18 cellular contexts compared by ENCODE assay signal in the genomic region with DNA sequence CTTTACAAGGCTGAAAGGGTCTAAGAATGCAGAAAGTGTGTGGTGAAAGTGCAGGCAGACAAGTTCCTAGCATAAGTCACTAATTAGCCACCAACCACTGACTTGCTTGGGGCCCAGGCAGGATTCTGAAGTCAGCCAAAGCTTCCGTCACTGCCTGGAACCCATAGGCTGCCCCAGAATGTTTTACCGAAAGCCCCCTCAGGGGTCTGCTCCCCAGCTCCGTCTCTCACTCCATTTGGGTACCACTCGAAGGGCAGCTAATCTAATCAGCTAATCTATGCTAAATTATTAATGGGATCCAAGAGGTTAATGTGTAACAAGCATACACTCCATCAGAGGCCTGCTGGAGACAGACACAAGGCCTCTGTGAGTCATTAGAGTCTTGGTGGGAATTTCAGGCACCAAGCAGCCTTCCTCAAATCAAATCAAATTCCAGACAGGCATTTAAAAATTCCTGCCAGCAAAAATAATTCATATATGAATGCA. TPM values are rescaled to one million over a fixed set of nuclear protein-coding genes. Genes with fewer than 3 reads are reported as not detected.
DNase-seq lines count a peak whose midpoint lies in the region; ATAC-seq and TF ChIP-seq lines count a peak whose summit lies in the region.
"Had no signal": no experiment of that assay in that cellular context is flagged by ENCODE, and none has a peak within 500 bp of the region (broad histone marks: within the 10 kb centered on the region; RNA-seq: fewer than 3 reads in every experiment).

No MANE protein-coding gene starts in this region.

- H3K27me3 ChIP-seq in SK-N-SH (ENCODE audit: insufficient read depth) (no peaks in the 10 kb centered on the region), gastroesophageal sphincter (no peaks in the 10 kb centered on the region), osteoblast (ENCODE audit: insufficient read depth, low read length) (no peaks in the 10 kb centered on the region)

- DNase-seq in AG10803 (ENCODE audit: low read depth): peak; percentile 85
- DNase-seq in SK-N-SH: peak; percentile 56
- no peak for DNase-seq in osteoblast (ENCODE audit: insufficient read length, low spot score, missing footprints)
- no peak for DNase-seq in DMS 273 (lab: John Stamatoyannopoulos, UW; ENCODE audit: unreplicated experiment)
- DNase-seq in DMS53 (lab: John Stamatoyannopoulos, UW): no peak
- DNase-seq in ureter (ENCODE audit: low spot score): no peak
- no peak for DNase-seq in T-cell
- DNase-seq: amygdala, COR-L47, dorsolateral prefrontal cortex, lower lobe of right lung, NCI-H1092, nephron progenitor cell had no signal

- no peak overlapping the region for H3K4me3 Mint-ChIP-seq in T-cell
- H3K4me3 Mint-ChIP-seq: nephron progenitor cell; stimulated activated memory B cell treated with anti-CD40 and anti-IgM and Interleukin-4, amounts not matched to agents 10 μg/mL and 1 μg/mL and 100 μg/mL, for 72 hours; WTC11 had no signal

- TF ChIP-seq CTCF in AG10803 (conservative IDR thresholded peaks at IDR 0.05; ENCODE audit: low read length) (no peak), SK-N-SH (IDR thresholded peaks at IDR 0.05) (no peak), gastroesophageal sphincter (IDR thresholded peaks at IDR 0.05) (no peak), osteoblast (IDR thresholded peaks at IDR 0.05; ENCODE audit: extremely low read depth, low read depth, low read length) (no peak)

- TF ChIP-seq RAD21 in SK-N-SH (IDR thresholded peaks at IDR 0.05; ENCODE audit: low read length): no peak; the same call in 1 of the 2 replicates

- H3K27ac Mint-ChIP-seq in T-cell: no peak overlapping the region
- H3K27ac Mint-ChIP-seq: activated T-helper 2 cell treated with anti-CD3 and anti-CD28 coated beads, Interferon-gamma antibody, Interleukin-2, Interleukin-4, amounts not matched to agents 10 μg/mL and 5 μg/mL and 100 μg/mL, durations not matched to agents 14 hours and 24 hours and 36 hours; nephron progenitor cell; stimulated activated memory B cell treated with anti-CD40 and anti-IgM and Interleukin-4, amounts not matched to agents 10 μg/mL and 1 μg/mL and 100 μg/mL, for 72 hours; WTC11 had no signal

- no peaks in the 10 kb centered on the region for H3K9me3 ChIP-seq in SK-N-SH
- H3K9me3 ChIP-seq in gastroesophageal sphincter: no peaks in the 10 kb centered on the region
- no peaks in the 10 kb centered on the region for H3K9me3 ChIP-seq in osteoblast (ENCODE audit: low read depth, low read length)
- H3K9me3 ChIP-seq: lower lobe of right lung had no signal

- CTCF ChIA-PET in SK-N-SH (lab: Yijun Ruan, JAX) (interaction anchor here (1.0 to 1.7 kb wide), 6 partner anchors 8 to 555 kb away, joined by 3 to 5 read pairs (median 4); no protein-coding TSS in a partner anchor), T-cell (lab: Charles Lee) (no interaction called here)

- no peaks in the 10 kb centered on the region for H3K4me1 Mint-ChIP-seq in T-cell
- H3K4me1 Mint-ChIP-seq: stimulated activated memory B cell treated with anti-CD40 and anti-IgM and Interleukin-4, amounts not matched to agents 10 μg/mL and 1 μg/mL and 100 μg/mL, for 72 hours had no signal

- POLR2A ChIA-PET in SK-N-SH (lab: Yijun Ruan, JAX): interaction anchor here (1.3 to 2.1 kb wide), 4 partner anchors 9 to 182 kb away, joined by 5 to 10 read pairs (median 7); a partner anchor contains a TSS
- POLR2A ChIA-PET in T-cell (lab: Charles Lee): no interaction called here

- H3K36me3 Mint-ChIP-seq in T-cell: no peaks in the 10 kb centered on the region
- H3K36me3 Mint-ChIP-seq: stimulated activated memory B cell treated with anti-CD40 and anti-IgM and Interleukin-4, amounts not matched to agents 10 μg/mL and 1 μg/mL and 100 μg/mL, for 72 hours; WTC11 had no signal

- no peaks in the 10 kb centered on the region for H3K27me3 Mint-ChIP-seq in T-cell
- H3K27me3 Mint-ChIP-seq: stimulated activated memory B cell treated with anti-CD40 and anti-IgM and Interleukin-4, amounts not matched to agents 10 μg/mL and 1 μg/mL and 100 μg/mL, for 72 hours had no signal

- peaks cover 24% of the 10 kb centered on the region for H3F3A ChIP-seq in SK-N-SH (replicated peaks; ENCODE audit: insufficient read depth)

- H2AFZ ChIP-seq in SK-N-SH (ENCODE audit: low read depth) (peak overlapping the region; percentile 69), osteoblast (ENCODE audit: low read length) (peak overlapping the region; percentile 75)

- TF ChIP-seq EP300 in SK-N-SH (IDR thresholded peaks at IDR 0.05; ENCODE audit: borderline replicate concordance in 1 of 2, low read depth in 1 of 2, low read length in 1 of 2) (peak; percentile 12 to 99; a peak in 3 of 4 replicates), gastroesophageal sphincter (IDR thresholded peaks at IDR 0.05) (no peak)

- H3K4me2 ChIP-seq in SK-N-SH (peak overlapping the region; percentile 56), osteoblast (ENCODE audit: insufficient read depth, low read length) (no peak overlapping the region)

- no peaks in the 10 kb centered on the region for H3K9me2 ChIP-seq in SK-N-SH

- H3K9me3 Mint-ChIP-seq in T-cell: peaks cover 0 to 3% (median 0%) of the 10 kb centered on the region in 3 donors
- H3K9me3 Mint-ChIP-seq: activated T-helper 2 cell treated with anti-CD3 and anti-CD28 coated beads, Interferon-gamma antibody, Interleukin-2, Interleukin-4, amounts not matched to agents 10 μg/mL and 5 μg/mL and 100 μg/mL, durations not matched to agents 14 hours and 24 hours and 36 hours; nephron progenitor cell; stimulated activated memory B cell treated with anti-CD40 and anti-IgM and Interleukin-4, amounts not matched to agents 10 μg/mL and 1 μg/mL and 100 μg/mL, for 72 hours; WTC11 had no signal

- 35% methylated on average over 3 of the region's 4 CpGs for WGBS in SK-N-SH (ENCODE audit: low lambda C conversion rate)
- WGBS in gastroesophageal sphincter (ENCODE audit: low coverage in 1 of 2), 2 donors: 76 to 82% methylated on average over 3 to 4 of the region's 4 CpGs

- no peak for TF ChIP-seq POLR2A in gastroesophageal sphincter (IDR thresholded peaks at IDR 0.05)

- H3K4me1 ChIP-seq in SK-N-SH (ENCODE audit: control insufficient read depth in 1 of 2, insufficient read depth in 2 of 2, low read depth in 1 of 2, low read length in 1 of 2) (peaks cover 0 to 55% of the 10 kb centered on the region in 2 experiments; a peak in 2 of 4 replicates), gastroesophageal sphincter (peaks cover 0 to 11% (median 0%) of the 10 kb centered on the region in 3 donors), osteoblast (ENCODE audit: insufficient read depth, low read length) (no peaks in the 10 kb centered on the region)
- H3K4me1 ChIP-seq: lower lobe of right lung had no signal

- H3K4me3 ChIP-seq in AG10803 (ENCODE audit: low read length) (no peak overlapping the region), SK-N-SH (ENCODE audit: low read depth in 2 of 2, low read length in 1 of 2) (no peak overlapping the region), gastroesophageal sphincter (no peak overlapping the region), osteoblast (ENCODE audit: insufficient read depth, low read length) (no peak overlapping the region)
- H3K4me3 ChIP-seq: dorsolateral prefrontal cortex, lower lobe of right lung had no signal

- H3K79me2 ChIP-seq in SK-N-SH (ENCODE audit: insufficient read depth) (peaks cover 34% of the 10 kb centered on the region; the same call in 1 of the 2 replicates), osteoblast (ENCODE audit: insufficient read depth, low read length) (no peaks in the 10 kb centered on the region)

- no peak for ATAC-seq in gastroesophageal sphincter
- no peak for ATAC-seq in T-cell (replicated peaks in 1 of 4)
- ATAC-seq: lower lobe of right lung; stimulated activated memory B cell treated with anti-CD40 and anti-IgM and Interleukin-4, amounts not matched to agents 10 μg/mL and 1 μg/mL and 100 μg/mL, for 72 hours; WTC11 had no signal

- H3K9ac ChIP-seq in SK-N-SH: peak overlapping the region; percentile 57; the same call in 1 of the 2 replicates

- peak overlapping the region; percentile 85 to 89 for H3K27ac ChIP-seq in SK-N-SH (ENCODE audit: low read depth in 2 of 2, low read length in 1 of 2)
- H3K27ac ChIP-seq in gastroesophageal sphincter: peak overlapping the region in 3 of 4 donors; percentile 36 to 48 (median 47)
- H3K27ac ChIP-seq in osteoblast (ENCODE audit: low read depth, low read length): peak overlapping the region; percentile 11
- H3K27ac ChIP-seq: dorsolateral prefrontal cortex, lower lobe of right lung had no signal

- H3K36me3 ChIP-seq in SK-N-SH (replicated peaks in 1 of 2; ENCODE audit: control insufficient read depth in 1 of 2, insufficient read depth in 2 of 2, low read length in 1 of 2): peaks cover 13 to 54% of the 10 kb centered on the region in 2 experiments
- peaks cover 0 to 27% of the 10 kb centered on the region in 2 donors for H3K36me3 ChIP-seq in gastroesophageal sphincter
- no peaks in the 10 kb centered on the region for H3K36me3 ChIP-seq in osteoblast (ENCODE audit: insufficient read depth, low read length)

- H4K20me1 ChIP-seq in SK-N-SH (ENCODE audit: insufficient read depth): no peaks in the 10 kb centered on the region
- no peaks in the 10 kb centered on the region for H4K20me1 ChIP-seq in osteoblast (ENCODE audit: insufficient read depth, low read length)

TF ChIP-seq in SK-N-SH, 30 proteins besides CTCF, POLR2A, EP300 and RAD21 (continues in another document):
- no peak for TF ChIP-seq ELF1 (IDR thresholded peaks at IDR 0.05)
- no peak for TF ChIP-seq EZH2phosphoT487 (IDR thresholded peaks at IDR 0.05; ENCODE audit: borderline replicate concordance, low read depth)
- TF ChIP-seq TEAD4 (IDR thresholded peaks at IDR 0.05; ENCODE audit: borderline replicate concordance, insufficient read depth): peak; percentile 34; the same call in 1 of the 2 replicates
- TF ChIP-seq, protein P1, sequence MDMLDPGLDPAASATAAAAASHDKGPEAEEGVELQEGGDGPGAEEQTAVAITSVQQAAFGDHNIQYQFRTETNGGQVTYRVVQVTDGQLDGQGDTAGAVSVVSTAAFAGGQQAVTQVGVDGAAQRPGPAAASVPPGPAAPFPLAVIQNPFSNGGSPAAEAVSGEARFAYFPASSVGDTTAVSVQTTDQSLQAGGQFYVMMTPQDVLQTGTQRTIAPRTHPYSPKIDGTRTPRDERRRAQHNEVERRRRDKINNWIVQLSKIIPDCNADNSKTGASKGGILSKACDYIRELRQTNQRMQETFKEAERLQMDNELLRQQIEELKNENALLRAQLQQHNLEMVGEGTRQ (IDR thresholded peaks at IDR 0.05; ENCODE audit: borderline replicate concordance, low read depth, low read length): no peak
- TF ChIP-seq POLR2AphosphoS5 (IDR thresholded peaks at IDR 0.05; ENCODE audit: low read depth, low read length): peak; percentile 39; the same call in 1 of the 2 replicates

RNA-seq across cellular contexts. Expression of a gene that starts 13.2 kb away (rescaled TPM):
- polyA plus RNA-seq in SK-N-SH (2012; rRNA removed): 4.1 and 7.1 TPM in 2 replicates
- 8.7 and 13.3 TPM in 2 replicates for polyA plus RNA-seq in SK-N-SH (2012; cell fraction: cytosol; rRNA removed)
- polyA plus RNA-seq in SK-N-SH (2012; cell fraction: nucleus; rRNA removed): 9.3 and 9.7 TPM in 2 replicates
- total RNA-seq in gastroesophageal sphincter (100 to 1,000 TPM in 1 of 4 donors, 10 to 100 TPM in 3; 30.7 to 102 (median 48.3) TPM), osteoblast (2.7 and 4.0 TPM in 2 replicates), ureter (153 TPM), T-cell (under 1 TPM in 2 of 5 donors, not detected in 3; 0.09 to 0.10 TPM)
- total RNA-seq: activated CD8-positive, alpha-beta memory T cell treated with anti-CD3 and anti-CD28 coated beads for 36 hours; activated T-helper 2 cell treated with anti-CD3 and anti-CD28 coated beads, Interferon-gamma antibody, Interleukin-2, Interleukin-4, amounts not matched to agents 10 μg/mL and 5 μg/mL and 100 μg/mL, durations not matched to agents 14 hours and 24 hours and 36 hours had no signal

Comparison
In these comparisons a context has a peak if more than half of its experiments do, and no peak if none do; other contexts are left out.
1. DNase-seq: peak in AG10803 (single experiment) and SK-N-SH (single experiment); none in osteoblast (single experiment), DMS 273 (single experiment), DMS53 (single experiment), ureter (single experiment) and T-cell (0 of 34).
2. H3K27ac ChIP-seq: peak in every context shown above with its lines; median percentile 87 in SK-N-SH; 47 in gastroesophageal sphincter; 11 in osteoblast.